Comparison of ENCODE assay signal across 8 cellular contexts in the genomic region with DNA sequence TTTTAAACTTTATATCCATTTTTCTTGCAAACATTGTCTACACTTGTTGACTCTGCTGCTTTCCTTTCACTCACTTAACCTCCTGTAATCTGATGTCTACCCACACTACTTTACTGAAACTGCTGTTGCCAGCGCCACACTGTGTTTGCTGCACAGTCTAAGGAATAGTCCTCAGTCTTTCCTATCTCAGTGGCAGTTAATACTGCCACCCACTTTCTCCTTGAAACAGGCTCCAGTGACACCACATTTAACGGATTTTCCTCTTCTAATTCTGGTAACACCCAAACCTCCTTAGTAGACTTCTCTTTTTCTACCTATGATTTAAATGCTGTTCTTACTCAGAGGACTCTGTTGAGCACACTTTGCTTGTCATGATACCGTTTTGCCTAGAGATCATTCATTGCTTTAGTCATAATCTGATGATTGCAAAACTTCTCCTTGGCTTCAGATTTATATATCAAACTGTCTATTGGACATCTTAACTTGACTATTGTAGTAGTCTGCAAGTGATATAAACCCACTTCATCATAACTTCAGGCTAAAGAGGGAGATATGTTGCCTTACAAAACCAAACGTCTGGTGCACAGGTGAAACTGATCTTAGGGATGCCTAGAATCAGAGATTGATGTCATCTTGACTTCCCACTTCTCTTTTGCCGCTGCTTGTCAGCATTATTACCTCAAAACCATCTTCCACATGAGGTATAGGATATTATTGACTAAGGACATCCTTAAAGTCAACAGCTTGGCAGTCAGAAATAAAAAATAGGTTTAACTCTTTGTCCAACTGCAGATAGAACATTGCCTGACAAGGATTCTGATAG.
DNase-seq lines count a peak whose midpoint lies in the region; ATAC-seq and TF ChIP-seq lines count a peak whose summit lies in the region.

No MANE protein-coding gene starts in this region.

- no peaks in the 10 kb centered on the region for H3K27me3 Mint-ChIP-seq in activated T-helper 17 cell treated with anti-CD3 and anti-CD28 coated beads, Interleukin-2, amount 50 U/mL, for 72 hours

- peaks cover 29% of the 10 kb centered on the region for H3K4me1 Mint-ChIP-seq in activated T-helper 17 cell treated with anti-CD3 and anti-CD28 coated beads, Interleukin-2, amount 50 U/mL, for 72 hours

- H3K4me3 Mint-ChIP-seq in activated T-helper 17 cell treated with anti-CD3 and anti-CD28 coated beads, Interleukin-2, amount 50 U/mL, for 72 hours = peak overlapping the region; percentile 70

- TF ChIP-seq CTCF in coronary artery (IDR thresholded peaks at IDR 0.05) = no peak

- no peak overlapping the region for H3K27ac ChIP-seq in coronary artery

- no peaks in the 10 kb centered on the region for H3K9me3 Mint-ChIP-seq in activated T-helper 17 cell treated with anti-CD3 and anti-CD28 coated beads, Interleukin-2, amount 50 U/mL, for 72 hours

- H3K36me3 Mint-ChIP-seq in activated T-helper 17 cell treated with anti-CD3 and anti-CD28 coated beads, Interleukin-2, amount 50 U/mL, for 72 hours (ENCODE audit: low read depth) = peaks cover 63% of the 10 kb centered on the region

- H3K4me3 ChIP-seq in coronary artery = no peak overlapping the region

- intact Hi-C loops in sciatic nerve (cut with DNase I) = no loop called here

- ATAC-seq in GM21360 (IDR thresholded peaks at IDR 0.05; ENCODE audit: unreplicated experiment) (peak; percentile 63), HG03571 (IDR thresholded peaks at IDR 0.05; ENCODE audit: unreplicated experiment) (peak; percentile 53), sciatic nerve (no peak)
- peak; percentile 89 for ATAC-seq in activated T-helper 17 cell treated with anti-CD3 and anti-CD28 coated beads, Interleukin-2, amount 50 U/mL, for 72 hours (replicated peaks)

- peak overlapping the region; percentile 84 for H3K27ac Mint-ChIP-seq in activated T-helper 17 cell treated with anti-CD3 and anti-CD28 coated beads, Interleukin-2, amount 50 U/mL, for 72 hours

- DNase-seq in stimulated activated CD8-positive, alpha-beta memory T cell treated with anti-CD3 and anti-CD28 coated beads, Interleukin-4, amount 100 ng/mL, for 48 hours = peak; percentile 54
- no peak for DNase-seq in KG1 (lab: John Stamatoyannopoulos, UW)
- no peak for DNase-seq in sciatic nerve (ENCODE audit: low spot score)
- no peak for DNase-seq in NCI-H1105 (lab: John Stamatoyannopoulos, UW)
- no peak for DNase-seq in coronary artery (ENCODE audit: low spot score)
